23 cellular contexts compared by ENCODE assay signal in the genomic region with DNA sequence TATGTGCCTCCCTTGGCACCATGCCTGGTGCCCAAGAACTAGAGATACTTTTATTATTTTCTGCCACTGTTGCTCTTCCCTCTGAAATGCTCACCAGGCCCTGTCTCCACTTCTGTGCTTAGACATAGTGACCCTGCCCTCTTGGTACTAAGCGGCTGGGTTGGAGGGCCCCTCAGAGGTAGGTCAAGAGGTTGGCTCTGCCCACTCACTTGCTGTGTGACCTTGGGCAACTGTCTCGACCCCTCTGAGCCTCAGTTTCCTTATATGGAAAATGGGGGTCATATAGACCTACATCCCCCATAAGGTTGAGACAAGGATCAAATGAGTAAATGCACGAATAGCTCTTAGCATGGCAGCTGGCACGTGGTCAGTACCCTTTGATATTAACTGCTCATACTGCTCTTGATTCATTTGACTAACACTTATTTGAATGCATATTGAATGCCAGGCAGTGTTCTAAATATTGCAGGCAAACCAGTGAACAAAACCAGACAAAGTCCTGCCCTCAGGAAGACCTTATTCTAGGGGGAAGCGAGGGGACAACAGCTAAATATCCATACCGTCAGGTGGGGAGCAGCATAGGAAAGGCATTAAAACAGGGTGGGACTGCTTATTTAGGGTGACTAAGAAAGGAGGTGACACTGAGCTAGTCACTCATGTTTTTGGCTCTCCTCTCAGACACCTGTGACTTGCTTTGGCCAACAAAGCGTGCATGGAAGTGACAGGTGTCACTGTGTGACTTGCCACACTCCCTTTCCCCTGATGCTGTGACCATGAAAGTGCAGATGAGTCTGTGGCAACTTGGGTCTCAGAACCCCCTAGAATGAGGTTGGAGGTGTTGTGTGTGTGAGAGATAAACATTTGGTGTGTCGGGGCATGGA. TPM values are rescaled to one million over a fixed set of nuclear protein-coding genes. Genes with fewer than 3 reads are reported as not detected.
"Had no signal": no experiment of that assay in that cellular context is flagged by ENCODE, and none has a peak within 500 bp of the region (broad histone marks: within the 10 kb centered on the region; RNA-seq: fewer than 3 reads in every experiment).

No MANE protein-coding gene starts in this region.

- H3K4me3 ChIP-seq: adrenal gland, left ventricle myocardium inferior, ovary, psoas muscle, skin epidermis, transverse colon had no signal

- H3K4me1 Mint-ChIP-seq: neural crest cell had no signal

- H3K4me3 Mint-ChIP-seq: effector memory CD8-positive, alpha-beta T cell; neural crest cell; stimulated activated naive CD8-positive, alpha-beta T cell treated with anti-CD3 and anti-CD28 coated beads, Interleukin-15, Interleukin-2, amounts not matched to agents 100 ng/mL and 50 ng/mL, for 24 hours; T-helper 17 cell had no signal

- H3K9me3 ChIP-seq: adrenal gland, left ventricle myocardium inferior, ovary, psoas muscle, transverse colon had no signal

- ATAC-seq: activated naive CD4-positive, alpha-beta T cell treated with anti-CD3 and anti-CD28 coated beads, Interleukin-2, amount 50 U/mL, for 72 hours; effector memory CD8-positive, alpha-beta T cell; psoas muscle; right cardiac atrium; T-helper 17 cell had no signal

- H3K36me3 ChIP-seq: adrenal gland, left ventricle myocardium inferior, ovary, transverse colon had no signal

- H3K27ac ChIP-seq: adrenal gland, left ventricle myocardium inferior, ovary, psoas muscle, transverse colon, VCaP had no signal

- H3K4me1 ChIP-seq: adrenal gland, left ventricle myocardium inferior, psoas muscle, transverse colon had no signal

- H3K9me3 Mint-ChIP-seq: activated naive CD4-positive, alpha-beta T cell treated with anti-CD3 and anti-CD28 coated beads, Interleukin-2, amount 50 U/mL, for 72 hours; effector memory CD8-positive, alpha-beta T cell; neural crest cell; stimulated activated naive CD8-positive, alpha-beta T cell treated with anti-CD3 and anti-CD28 coated beads, Interleukin-15, Interleukin-2, amounts not matched to agents 100 ng/mL and 50 ng/mL, for 24 hours had no signal

- H3K36me3 Mint-ChIP-seq: activated naive CD4-positive, alpha-beta T cell treated with anti-CD3 and anti-CD28 coated beads, Interleukin-2, amount 50 U/mL, for 72 hours had no signal

- DNase-seq: activated CD4-positive, CD25-positive, alpha-beta regulatory T cell treated with anti-CD3 and anti-CD28 coated beads, Interleukin-2, amount 50 U/mL, for 72 hours; activated gamma-delta T cell treated with Interleukin-2 at 50 U/mL for 16 hours; effector memory CD8-positive, alpha-beta T cell; foreskin melanocyte; kidney; left ventricle myocardium inferior; ovary; psoas muscle; right cardiac atrium; stimulated activated CD4-positive, alpha-beta T cell treated with anti-CD3 and anti-CD28 coated beads, Interleukin-15, amount 100 ng/mL, for 24 hours; stimulated activated CD4-positive, alpha-beta T cell treated with anti-CD3 and anti-CD28 coated beads, Interleukin-2, amount 100 ng/mL, for 48 hours; T-helper 17 cell; transverse colon had no signal

- H3K27me3 ChIP-seq: ovary, transverse colon had no signal

- H3K27ac Mint-ChIP-seq: activated naive CD4-positive, alpha-beta T cell treated with anti-CD3 and anti-CD28 coated beads, Interleukin-2, amount 50 U/mL, for 72 hours; effector memory CD8-positive, alpha-beta T cell; stimulated activated naive CD8-positive, alpha-beta T cell treated with anti-CD3 and anti-CD28 coated beads, Interleukin-15, Interleukin-2, amounts not matched to agents 100 ng/mL and 50 ng/mL, for 24 hours; T-helper 17 cell had no signal

RNA-seq across cellular contexts. Expression of a gene that starts 14.3 kb away (rescaled TPM):
- total RNA-seq: activated CD8-positive, alpha-beta memory T cell treated with anti-CD3 and anti-CD28 coated beads for 36 hours; activated naive CD4-positive, alpha-beta T cell treated with anti-CD3 and anti-CD28 coated beads, Interleukin-2, amount 50 U/mL, for 72 hours; adrenal gland; dermis microvascular lymphatic vessel endothelial cell; fibroblast of lung; kidney; left ventricle myocardium inferior; mammary epithelial cell; neural crest cell; ovary; psoas muscle; right cardiac atrium; T-helper 17 cell; transverse colon had no signal
- polyA plus RNA-seq: adrenal gland, fibroblast of lung, mammary epithelial cell, ovary, psoas muscle, right cardiac atrium had no signal

RNA-seq across cellular contexts. Expression of a gene that starts 48.9 kb away (rescaled TPM):
- total RNA-seq: activated CD8-positive, alpha-beta memory T cell treated with anti-CD3 and anti-CD28 coated beads for 36 hours; activated naive CD4-positive, alpha-beta T cell treated with anti-CD3 and anti-CD28 coated beads, Interleukin-2, amount 50 U/mL, for 72 hours; dermis microvascular lymphatic vessel endothelial cell; fibroblast of lung; psoas muscle; T-helper 17 cell had no signal
- polyA plus RNA-seq: fibroblast of lung, mammary epithelial cell had no signal
